9 cellular contexts compared by ENCODE assay signal in genomic region chrX:14697453-14697852, GRCh38.
DNase-seq lines count a peak whose midpoint lies in the region; ATAC-seq, FAIRE-seq and TF ChIP-seq lines count a peak whose summit lies in the region.
"Had no signal": no experiment of that assay in that cellular context is flagged by ENCODE, and none has a peak within 500 bp of the region (broad histone marks: within the 10 kb centered on the region; RNA-seq: fewer than 3 reads in every experiment).

No MANE protein-coding gene starts in this region.

- H3K4me2 ChIP-seq in A549: no peak overlapping the region

- TF ChIP-seq EP300 in A549 (IDR thresholded peaks at IDR 0.05): no peak

- H3K27ac ChIP-seq in A549: no peak overlapping the region

- FAIRE-seq in A549 (lab: Jason Lieb, UNC): peak; percentile 81
- FAIRE-seq: colon had no signal

- no peaks in the 10 kb centered on the region for H3K9me3 ChIP-seq in A549

- no peaks in the 10 kb centered on the region for H3K4me1 ChIP-seq in A549

- H3K4me3 ChIP-seq in A549: no peak overlapping the region
- no peak overlapping the region for H3K4me3 ChIP-seq in epithelial cell of esophagus (ENCODE audit: low read length)

- TF ChIP-seq CTCF in A549 (IDR thresholded peaks at IDR 0.05) (peak; percentile 40), epithelial cell of esophagus (IDR thresholded peaks at IDR 0.05; ENCODE audit: insufficient read depth, low read depth, low read length, missing control alignments) (peak; percentile 57)

- peak; percentile 18 to 53 for DNase-seq in A549 (ENCODE audit: low read depth in 1 of 2, low spot score in 1 of 2)
- peak; percentile 16 for DNase-seq in EL
- DNase-seq in RPMI7951 (ENCODE audit: low read depth): peak; percentile 3
- DNase-seq in epithelial cell of esophagus (ENCODE audit: low read depth): peak; percentile 30
- DNase-seq in stimulated activated CD4-positive, alpha-beta T cell treated with anti-CD3 and anti-CD28 coated beads, Interleukin-12 subunit alpha, Interleukin-12 subunit beta, amount 100 ng/mL, for 48 hours (ENCODE audit: low read depth in 2 of 3, low spot score in 1 of 3): peak; percentile 4 to 34 (median 16)
- DNase-seq in putamen (ENCODE audit: low spot score): no peak

- CTCF ChIA-PET in A549 (lab: Yijun Ruan, JAX): interaction anchor here (0.6 to 1.3 kb wide), 4 partner anchors 9 to 169 kb away, joined by 3 to 4 read pairs (median 3); no protein-coding TSS in a partner anchor

- POLR2A ChIA-PET in A549 (lab: Yijun Ruan, JAX): no interaction called here

- TF ChIP-seq RAD21 in A549 (conservative IDR thresholded peaks at IDR 0.05 in 1 of 2, IDR thresholded peaks at IDR 0.05 in 1 of 2): peak; percentile 51 to 61; a peak in 4 of 5 replicates

- peak; percentile 94 to 95 for ATAC-seq in A549
- peak; percentile 74 for ATAC-seq in HG02870 (IDR thresholded peaks at IDR 0.05; ENCODE audit: unreplicated experiment)
- no peak for ATAC-seq in HG02678 (IDR thresholded peaks at IDR 0.05; ENCODE audit: unreplicated experiment)

- no peak for TF ChIP-seq POLR2A in A549 (IDR thresholded peaks at IDR 0.05; ENCODE audit: low read length)

- 16% methylated on average over 3 of the region's 3 CpGs for WGBS in A549 (ENCODE audit: missing lambda C conversion rate)

TF ChIP-seq in A549, 52 proteins besides CTCF, POLR2A, EP300 and RAD21:
- TF ChIP-seq SMC3 (IDR thresholded peaks at IDR 0.05) (0 out of 3 replicates have a peak, but pooled peaks have one; percentile 15), JUNB (IDR thresholded peaks at IDR 0.05) (no peak)
